ENCODE assay signal across 16 cellular contexts in the genomic region with DNA sequence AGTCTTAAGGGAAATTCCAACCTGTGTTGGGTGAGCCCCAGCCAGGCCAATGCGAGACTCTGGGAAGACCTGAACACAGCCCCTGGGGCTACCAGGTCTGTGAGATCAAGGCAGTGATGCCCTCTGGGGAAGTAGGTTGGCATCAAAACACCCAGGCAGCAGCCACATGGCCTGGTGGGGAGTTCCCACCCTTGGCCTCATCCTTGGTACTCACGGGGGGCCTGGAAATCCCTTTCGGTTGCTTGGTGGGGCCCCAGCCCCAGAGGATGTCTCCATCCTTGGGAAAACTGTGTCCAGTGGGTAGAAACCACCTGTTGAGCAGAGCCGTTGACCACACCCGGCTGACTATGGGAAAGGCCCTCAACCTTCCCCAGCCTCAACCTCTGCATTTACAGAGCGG. TPM values are rescaled to one million over a fixed set of nuclear protein-coding genes. Genes with fewer than 3 reads are reported as not detected.
DNase-seq lines count a peak whose midpoint lies in the region; ATAC-seq and TF ChIP-seq lines count a peak whose summit lies in the region.
"Had no signal": no experiment of that assay in that cellular context is flagged by ENCODE, and none has a peak within 500 bp of the region (broad histone marks: within the 10 kb centered on the region; RNA-seq: fewer than 3 reads in every experiment).

No MANE protein-coding gene starts in this region.

- TF ChIP-seq POLR2A in spleen (IDR thresholded peaks at IDR 0.05): no peak
- no peak for TF ChIP-seq POLR2A in right lobe of liver (IDR thresholded peaks at IDR 0.05)

- H4K20me1 ChIP-seq in BLaER1 treated with 17β-estradiol and CSF1 and Interleukin-3, amounts not matched to agents 10 nM and 100 nM: no peaks in the 10 kb centered on the region
- no peaks in the 10 kb centered on the region for H4K20me1 ChIP-seq in Loucy (ENCODE audit: insufficient read depth, low read length, poor library complexity, severe bottlenecking)

- no peak for ATAC-seq in right lobe of liver

- H3K79me2 ChIP-seq in Loucy (ENCODE audit: insufficient read depth, low read length): no peaks in the 10 kb centered on the region

- no peaks in the 10 kb centered on the region for H3K9me3 ChIP-seq in BLaER1 treated with 17β-estradiol and CSF1 and Interleukin-3, amounts not matched to agents 10 nM and 100 nM (replicated peaks in 1 of 11)
- H3K9me3 ChIP-seq in Loucy (ENCODE audit: insufficient read depth, low read depth, low read length) (no peaks in the 10 kb centered on the region), neuronal stem cell (replicated peaks in 1 of 2; ENCODE audit: control insufficient read depth in 2 of 2, insufficient read depth in 1 of 2, low read depth in 1 of 2, low read length in 2 of 2) (no peaks in the 10 kb centered on the region), spleen (no peaks in the 10 kb centered on the region), right lobe of liver (no peaks in the 10 kb centered on the region)
- H3K9me3 ChIP-seq: Caco-2 had no signal

- H3K4me1 ChIP-seq in BLaER1 treated with 17β-estradiol and CSF1 and Interleukin-3, amounts not matched to agents 10 nM and 100 nM: peaks cover 49 to 98% (median 89%) of the 10 kb centered on the region in 10 experiments
- peaks cover 54% of the 10 kb centered on the region for H3K4me1 ChIP-seq in Loucy (ENCODE audit: insufficient read depth, low read length, poor library complexity, severe bottlenecking)
- peaks cover 0 to 4% of the 10 kb centered on the region in 2 donors for H3K4me1 ChIP-seq in neuronal stem cell (ENCODE audit: control insufficient read depth in 2 of 2, insufficient read depth in 1 of 2, low read depth in 1 of 2, low read length in 2 of 2)
- no peaks in the 10 kb centered on the region for H3K4me1 ChIP-seq in spleen
- no peaks in the 10 kb centered on the region for H3K4me1 ChIP-seq in right lobe of liver
- H3K4me1 ChIP-seq: Caco-2 had no signal

- H2AK5ac ChIP-seq in neuronal stem cell (ENCODE audit: low read depth, low read length): peak overlapping the region; percentile 73

- H3K4me2 ChIP-seq in BLaER1 treated with 17β-estradiol and CSF1 and Interleukin-3, amounts not matched to agents 10 nM and 100 nM: peak overlapping the region; percentile 17 to 98 (median 89); a peak in 21 of 22 replicates
- H3K4me2 ChIP-seq in Loucy (ENCODE audit: low read depth, low read length, poor library complexity, severe bottlenecking) (peak overlapping the region; percentile 34), neuronal stem cell (ENCODE audit: insufficient read depth, low read length, poor library complexity, severe bottlenecking) (no peak overlapping the region)

- H3K27me3 ChIP-seq in BLaER1 treated with 17β-estradiol and CSF1 and Interleukin-3, amounts not matched to agents 10 nM and 100 nM: peaks cover 0 to 38% (median 0%) of the 10 kb centered on the region in 11 experiments; a peak in 4 of 22 replicates
- H3K27me3 ChIP-seq in Loucy (ENCODE audit: insufficient read depth, low read length, poor library complexity, severe bottlenecking) (no peaks in the 10 kb centered on the region), neuronal stem cell (ENCODE audit: control insufficient read depth in 3 of 3, insufficient read depth in 3 of 3, low read depth in 1 of 3, low read length in 3 of 3) (no peaks in the 10 kb centered on the region), spleen (replicated peaks in 1 of 7) (peaks cover 0 to 15% (median 0%) of the 10 kb centered on the region in 7 donors), right lobe of liver (no peaks in the 10 kb centered on the region)

- TF ChIP-seq CTCF in Loucy (conservative IDR thresholded peaks at IDR 0.05; ENCODE audit: low read length): no peak
- no peak for TF ChIP-seq CTCF in spleen (IDR thresholded peaks at IDR 0.05 in 8 of 11, conservative IDR thresholded peaks at IDR 0.05 in 3 of 11)
- no peak for TF ChIP-seq CTCF in right lobe of liver (IDR thresholded peaks at IDR 0.05)

- no peak overlapping the region for H4K8ac ChIP-seq in neuronal stem cell (ENCODE audit: low read depth, low read length)

- H2BK120ac ChIP-seq in neuronal stem cell (ENCODE audit: low read depth, low read length): no peak overlapping the region

- no peak overlapping the region for H2AFZ ChIP-seq in Loucy (ENCODE audit: low read length)
- H2AFZ ChIP-seq in neuronal stem cell (ENCODE audit: low read length): no peak overlapping the region
- H2AFZ ChIP-seq: GM23248 had no signal

- H3F3A ChIP-seq in Loucy (ENCODE audit: low read depth): no peaks in the 10 kb centered on the region

- no peak overlapping the region for H3K14ac ChIP-seq in neuronal stem cell (ENCODE audit: low read length)

- H3K9ac ChIP-seq in BLaER1 treated with 17β-estradiol and CSF1 and Interleukin-3, amounts not matched to agents 10 nM and 100 nM: peak overlapping the region in 7 of 11 experiments; percentile 48 to 97 (median 87); a peak in 14 of 22 replicates
- H3K9ac ChIP-seq in Loucy (ENCODE audit: low read depth, low read length, poor library complexity, severe bottlenecking): peak overlapping the region; percentile 62
- H3K9ac ChIP-seq in neuronal stem cell (ENCODE audit: low read depth, low read length, poor library complexity): no peak overlapping the region
- H3K9ac ChIP-seq: GM23248 had no signal

- WGBS in neuronal stem cell (ENCODE audit: extremely low coverage in 2 of 2, insufficient read length in 2 of 2, insufficient replicate concordance in 1 of 2), 2 donors: no CpG with 5 or more reads among the region's 6 CpGs
- 85 to 97% (median 94%) methylated on average over 6 of the region's 6 CpGs for WGBS in spleen, 5 donors
- WGBS in right lobe of liver (ENCODE audit: insufficient coverage, low coverage, low lambda C conversion rate, missing lambda C conversion rate): 83% methylated on average over 1 of the region's 6 CpGs

- H2BK5ac ChIP-seq in neuronal stem cell (ENCODE audit: low read length): no peak overlapping the region

- H3K4me3 ChIP-seq in BLaER1 treated with 17β-estradiol and CSF1 and Interleukin-3, amounts not matched to agents 10 nM and 100 nM: peak overlapping the region in 7 of 10 experiments; percentile 28 to 70 (median 58); a peak in 12 of 20 replicates
- H3K4me3 ChIP-seq in Loucy (ENCODE audit: low read length, poor library complexity, severe bottlenecking) (peak overlapping the region; percentile 17), neuronal stem cell (ENCODE audit: low read length in 2 of 2) (no peak overlapping the region), spleen (no peak overlapping the region), right lobe of liver (no peak overlapping the region)
- H3K4me3 ChIP-seq: GM23248 had no signal

- no peak overlapping the region for H3K18ac ChIP-seq in neuronal stem cell (ENCODE audit: low read length)

- H3K27ac ChIP-seq in BLaER1 treated with 17β-estradiol and CSF1 and Interleukin-3, amounts not matched to agents 10 nM and 100 nM: peak overlapping the region in 9 of 11 experiments; percentile 25 to 99 (median 92); a peak in 17 of 22 replicates
- H3K27ac ChIP-seq in neuronal stem cell (replicated peaks; ENCODE audit: low read length) (no peak overlapping the region), spleen (no peak overlapping the region), right lobe of liver (no peak overlapping the region)
- H3K27ac ChIP-seq: C4-2B, GM23248 had no signal

- intact Hi-C loops in spleen (cut with DNase I; ENCODE audit: low total_unique reads) (no loop called here), right lobe of liver (cut with DNase I) (no loop called here)

- H2BK12ac ChIP-seq in neuronal stem cell (ENCODE audit: low read length): no peak overlapping the region

- no peak overlapping the region for H3K23ac ChIP-seq in neuronal stem cell (ENCODE audit: low read depth, low read length, poor library complexity)

- peaks cover 0 to 18% (median 6%) of the 10 kb centered on the region in 11 experiments; a peak in 6 of 22 replicates for H3K36me3 ChIP-seq in BLaER1 treated with 17β-estradiol and CSF1 and Interleukin-3, amounts not matched to agents 10 nM and 100 nM
- H3K36me3 ChIP-seq in Loucy (ENCODE audit: insufficient read depth, low read length) (no peaks in the 10 kb centered on the region), neuronal stem cell (replicated peaks in 1 of 2; ENCODE audit: control insufficient read depth in 2 of 2, insufficient read depth in 2 of 2, low read length in 2 of 2) (no peaks in the 10 kb centered on the region), spleen (no peaks in the 10 kb centered on the region), right lobe of liver (no peaks in the 10 kb centered on the region)

- no peaks in the 10 kb centered on the region for H3K79me1 ChIP-seq in neuronal stem cell (ENCODE audit: low read depth, low read length)

- no peak overlapping the region for H2BK15ac ChIP-seq in neuronal stem cell (ENCODE audit: low read length)

- H4K91ac ChIP-seq in neuronal stem cell (ENCODE audit: low read depth, low read length, poor library complexity): no peak overlapping the region

- DNase-seq in neuronal stem cell (ENCODE audit: low spot score): no peak
- peak; percentile 51 for DNase-seq in spleen
- no peak for DNase-seq in stimulated activated CD4-positive, alpha-beta T cell treated with anti-CD3 and anti-CD28 coated beads, Interleukin-1b, Interleukin-23, amount 100 ng/mL, for 48 hours
- DNase-seq in stimulated activated CD4-positive, alpha-beta T cell treated with anti-CD3 and anti-CD28 coated beads, Interleukin-2, amount 100 ng/mL, for 24 hours: no peak
- DNase-seq in right lobe of liver: no peak
- DNase-seq: Caco-2; CD4-positive, alpha-beta T cell; DMS79; GDM1; GM23248; HCEC 1CT; HFFc6; IMR-90 had no signal

- no peak overlapping the region for H3K4ac ChIP-seq in neuronal stem cell (ENCODE audit: low read length)

- no peaks in the 10 kb centered on the region for H3K9me2 ChIP-seq in Loucy (replicated peaks; ENCODE audit: low read depth, low read length)

RNA-seq across cellular contexts. Expression of gene PXDN, which starts 56.0 kb away (rescaled TPM):
- 105 TPM for polyA plus RNA-seq in neuronal stem cell (2013, experiment 1 of 2)
- 108 TPM for polyA plus RNA-seq in neuronal stem cell (2013, experiment 2 of 2)
- 10 to 100 TPM; 25.1 to 49.3 (median 38.7) TPM for total RNA-seq in spleen
- 1 to 10 TPM; 1.9 to 3.6 (median 1.9) TPM for polyA plus RNA-seq in spleen
- 10 to 100 TPM in 3 of 6 experiments, 1 to 10 TPM in 3; 5.5 to 21.0 (median 11.4) TPM for total RNA-seq in right lobe of liver

Comparison
In these comparisons a context has a peak if more than half of its experiments do, and no peak if none do; other contexts are left out.
1. H3K27ac ChIP-seq: peak in BLaER1 treated with 17β-estradiol and CSF1 and Interleukin-3, amounts not matched to agents 10 nM and 100 nM (9 of 11); none in neuronal stem cell (single experiment), spleen (0 of 8) and right lobe of liver (0 of 3).
2. H3K4me3 ChIP-seq: peak in BLaER1 treated with 17β-estradiol and CSF1 and Interleukin-3, amounts not matched to agents 10 nM and 100 nM (7 of 10) and Loucy (single experiment); none in neuronal stem cell (0 of 2), spleen (0 of 8) and right lobe of liver (0 of 3).